8 cellular contexts compared by ENCODE assay signal in the genomic region with DNA sequence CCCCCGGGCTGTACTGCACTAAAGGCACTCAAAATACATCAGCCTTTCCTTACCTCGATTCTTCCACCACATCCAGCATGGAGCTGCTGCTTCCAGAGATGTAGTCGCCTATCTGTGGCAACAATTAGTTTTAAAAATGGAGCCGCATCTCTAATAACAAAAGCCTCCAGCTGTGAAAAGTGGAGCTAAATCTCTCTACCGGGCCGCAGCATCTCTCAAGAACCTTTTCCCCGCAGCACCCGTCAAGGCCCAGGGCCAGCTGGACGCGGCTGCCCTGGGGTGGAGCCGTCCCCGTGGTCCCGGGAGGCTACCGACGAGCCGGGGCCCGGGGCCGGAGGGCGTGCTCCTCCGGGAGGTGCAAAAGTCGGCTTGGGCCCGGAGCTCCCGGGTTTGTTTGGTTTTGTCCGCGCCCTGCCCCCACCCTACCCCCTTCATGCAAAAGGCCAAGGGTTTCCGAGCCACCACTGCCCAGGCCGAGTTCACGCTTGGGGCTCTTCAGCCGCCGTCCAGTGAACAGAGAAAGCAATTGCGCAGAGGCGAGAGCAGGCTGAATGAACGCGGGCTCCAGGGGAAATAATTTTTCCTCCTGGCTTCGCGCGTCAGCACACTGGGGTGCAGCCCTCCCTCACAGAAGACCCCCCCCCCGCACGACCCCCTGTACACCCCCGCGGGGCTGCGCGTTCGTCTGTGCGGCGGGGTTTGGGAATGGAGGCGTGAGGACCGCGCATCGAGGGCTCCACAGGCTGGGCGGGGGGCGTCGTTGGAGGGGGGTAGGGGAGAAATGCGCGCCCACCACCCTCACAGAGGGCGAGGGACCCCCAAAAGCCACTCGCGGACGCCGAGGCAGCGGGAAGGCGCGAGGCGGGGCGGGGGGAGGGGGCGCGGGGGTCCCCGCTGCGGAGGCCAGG. TPM values are rescaled to one million over a fixed set of nuclear protein-coding genes. Genes with fewer than 3 reads are reported as not detected.
DNase-seq lines count a peak whose midpoint lies in the region; ATAC-seq, FAIRE-seq and TF ChIP-seq lines count a peak whose summit lies in the region.

No MANE protein-coding gene starts in this region.

- no peak overlapping the region for H3K27ac Mint-ChIP-seq in CD4-positive, alpha-beta T cell

- ATAC-seq in K562 (no peak), thoracic aorta (ENCODE audit: insufficient number of reproducible peaks, low FRiP score, low read depth) (no peak), HG03039 (IDR thresholded peaks at IDR 0.05; ENCODE audit: unreplicated experiment) (no peak)
- no peak for ATAC-seq in CD4-positive, alpha-beta T cell (ENCODE audit: poor library complexity)

- no peak overlapping the region for H3K4me2 ChIP-seq in K562 (ENCODE audit: insufficient read depth, low read length)

- H3K36me3 ChIP-seq in K562 (ENCODE audit: control insufficient read depth, insufficient read depth, low read length) (no peaks in the 10 kb centered on the region), kidney epithelial cell (ENCODE audit: control insufficient read depth, insufficient read depth, low read length) (no peaks in the 10 kb centered on the region), thoracic aorta (no peaks in the 10 kb centered on the region)

- no peak for TF ChIP-seq RAD21 in K562 (CRISPR knock-in tag; conservative IDR thresholded peaks at IDR 0.05 in 1 of 2, IDR thresholded peaks at IDR 0.05 in 1 of 2)

- H3K9me1 ChIP-seq in K562 (ENCODE audit: control insufficient read depth, insufficient read depth, low read length) = no peaks in the 10 kb centered on the region

- no peaks in the 10 kb centered on the region for H3K9me3 ChIP-seq in K562 (replicated peaks; ENCODE audit: control insufficient read depth, insufficient read depth, low read depth, low read length)
- H3K9me3 ChIP-seq in thoracic aorta = no peaks in the 10 kb centered on the region
- H3K9me3 ChIP-seq in CD4-positive, alpha-beta T cell (ENCODE audit: control insufficient read depth, low read length) = no peaks in the 10 kb centered on the region

- H3K27me3 Mint-ChIP-seq in CD4-positive, alpha-beta T cell = peaks cover 76% of the 10 kb centered on the region

- H3K4me1 ChIP-seq in K562 (replicated peaks in 1 of 2; ENCODE audit: control insufficient read depth in 2 of 2, insufficient read depth in 2 of 2, low read length in 2 of 2) = no peaks in the 10 kb centered on the region; a peak in 1 of 5 replicates
- H3K4me1 ChIP-seq in thoracic aorta (ENCODE audit: control insufficient read depth in 1 of 2, low read depth in 2 of 2) = no peaks in the 10 kb centered on the region

- TF ChIP-seq EP300 in K562 (IDR thresholded peaks at IDR 0.05; ENCODE audit: low read length) = no peak

- H3K27ac ChIP-seq in K562 (ENCODE audit: extremely low read depth, low read depth, low read length) (no peak overlapping the region), thoracic aorta (peak overlapping the region in 1 of 2 donors; percentile 50)
- H3K27ac ChIP-seq in CD4-positive, alpha-beta T cell (ENCODE audit: low read depth, low read length) = no peak overlapping the region

- H3K27me3 ChIP-seq in K562 (ENCODE audit: control insufficient read depth in 2 of 2, insufficient read depth in 2 of 2, low read length in 2 of 2) (peaks cover 7 to 20% of the 10 kb centered on the region in 2 experiments; a peak in 4 of 5 replicates), kidney epithelial cell (ENCODE audit: control insufficient read depth, insufficient read depth, low read length) (peaks cover 6% of the 10 kb centered on the region), thoracic aorta (replicated peaks; ENCODE audit: insufficient read depth) (no peaks in the 10 kb centered on the region)
- H3K27me3 ChIP-seq in CD4-positive, alpha-beta T cell (ENCODE audit: control insufficient read depth, insufficient read depth, low read length) = peaks cover 58% of the 10 kb centered on the region

- CTCF ChIA-PET in K562 (lab: Yijun Ruan, JAX; ENCODE audit: low intra/inter-chr PET ratio) = no interaction called here
- CTCF ChIA-PET in CD4-positive, alpha-beta T cell (lab: Charles Lee) = no interaction called here

- H3K36me3 Mint-ChIP-seq in CD4-positive, alpha-beta T cell (ENCODE audit: low read depth) = no peaks in the 10 kb centered on the region

- TF ChIP-seq CTCF in K562 (IDR thresholded peaks at IDR 0.05 in 2 of 3, conservative IDR thresholded peaks at IDR 0.05 in 1 of 3; ENCODE audit: insufficient read depth in 2 of 3, low read depth in 1 of 3, low read length in 3 of 3) (no peak), kidney epithelial cell (IDR thresholded peaks at IDR 0.05; ENCODE audit: insufficient read depth, low read length, poor library complexity, severe bottlenecking) (no peak), thoracic aorta (IDR thresholded peaks at IDR 0.05) (no peak)
- TF ChIP-seq CTCF in CD4-positive, alpha-beta T cell (IDR thresholded peaks at IDR 0.05) = no peak

- in situ Hi-C loops in K562 (cut with MboI) = no loop called here

- no peak for FAIRE-seq in K562 (lab: Jason Lieb, UNC)

- H4K20me1 ChIP-seq in K562 (replicated peaks; ENCODE audit: control insufficient read depth, insufficient read depth, low read length) = no peaks in the 10 kb centered on the region

- no peak overlapping the region for H2AFZ ChIP-seq in K562 (ENCODE audit: low read depth, low read length)

- 26% methylated on average over 35 of the region's 69 CpGs for WGBS in K562 (ENCODE audit: insufficient coverage, low coverage, missing lambda C conversion rate)

- H3K4me3 Mint-ChIP-seq in CD4-positive, alpha-beta T cell = no peak overlapping the region

- no TSS peak for BruUV-seq in K562 (replicated peaks; lab: Mats Ljungman, UMichigan)

- H3K9ac ChIP-seq in K562 (ENCODE audit: insufficient read depth in 1 of 2, low read depth in 2 of 2, low read length in 2 of 2) = no peak overlapping the region

- H3K9me3 Mint-ChIP-seq in CD4-positive, alpha-beta T cell = no peaks in the 10 kb centered on the region

- H3K4me1 Mint-ChIP-seq in CD4-positive, alpha-beta T cell (ENCODE audit: low read depth) = peaks cover 9% of the 10 kb centered on the region

- POLR2A ChIA-PET in K562 (lab: Yijun Ruan, JAX) = no interaction called here
- POLR2A ChIA-PET in CD4-positive, alpha-beta T cell (lab: Charles Lee) = no interaction called here

- DNase-seq in NCI-H345 (lab: John Stamatoyannopoulos, UW) (peak; percentile 16), NCI-H345 treated with DMSO at 0.1 percent for 48 hours (lab: John Stamatoyannopoulos, UW; ENCODE audit: unreplicated experiment) (no peak), K562 (ENCODE audit: extremely low read depth in 1 of 4, low spot score in 3 of 4) (no peak), kidney epithelial cell (ENCODE audit: low read depth) (no peak), thoracic aorta (ENCODE audit: low spot score) (no peak)
- DNase-seq in CD4-positive, alpha-beta T cell = no peak
- no peak for DNase-seq in stimulated activated CD4-positive, alpha-beta T cell treated with anti-CD3 and anti-CD28 coated beads, Interleukin-1b, Interleukin-23, amount 100 ng/mL, for 48 hours

- H3K4me3 ChIP-seq in K562 (no peak overlapping the region), kidney epithelial cell (ENCODE audit: low read depth, low read length) (peak overlapping the region; percentile 76), thoracic aorta (peak overlapping the region; percentile 88)

- H3K79me2 ChIP-seq in K562 (ENCODE audit: control insufficient read depth, insufficient read depth, low read length) = no peaks in the 10 kb centered on the region

- intact Hi-C loops in K562 (cut with micrococcal nuclease) = no loop called here
- intact Hi-C loops in CD4-positive, alpha-beta T cell (cut with DNase I, micrococcal nuclease) = no loop called here

- no peak for TF ChIP-seq POLR2A in K562 (conservative IDR thresholded peaks at IDR 0.05)

TF ChIP-seq in K562, 482 proteins besides CTCF, POLR2A, EP300 and RAD21:
- TF ChIP-seq PCBP1 (IDR thresholded peaks at IDR 0.05; ENCODE audit: low read depth, low read length, poor library complexity, severe bottlenecking) (peak; percentile 28), PPARD (CRISPR knock-in tag; IDR thresholded peaks at IDR 0.05) (no peak), JUN (IDR thresholded peaks at IDR 0.05; ENCODE audit: borderline replicate concordance, low read depth, low read length) (no peak), JUN (CRISPR knock-in tag; IDR thresholded peaks at IDR 0.05; ENCODE audit: borderline replicate concordance) (no peak)
TF ChIP-seq in K562: peak in this region for 1.

RNA-seq across cellular contexts. Expression of a gene that starts 0.6 kb away (rescaled TPM):
- total RNA-seq in K562 (2011; cell fraction: chromatin; rRNA removed; ENCODE audit: low replicate concordance) = not detected in 2 replicates
- total RNA-seq in K562 (2011; cell fraction: nucleolus; rRNA removed) = not detected in 2 replicates
- total RNA-seq in K562 (2011; cell fraction: nucleoplasm; rRNA removed) = not detected in 2 replicates
- total RNA-seq in K562 (2014; rRNA removed) (not detected in 2 replicates), K562 (2014; rRNA removed; fragmentation: Illumina TruSeq; extraction: Trizol) (not detected in 2 replicates), K562 (2015; rRNA removed; fragmentation: Illumina TruSeq; extraction: Trizol) (not detected in 2 replicates), K562 (2021) (0.11 TPM in 1 of 2 replicates, not detected in the other), kidney epithelial cell (1.5 and 1.8 TPM in 2 replicates), thoracic aorta (10 to 100 TPM; 12.7 to 20.0 TPM)
- polyA plus RNA-seq in K562 (2011; rRNA removed) (not detected in 2 replicates), K562 (2014; fragmentation: Illumina TruSeq; extraction: Trizol) (not detected in 2 replicates), K562 (2014; fragmentation: Nextera tagmentation; extraction: Ambion mirVana) (under 1 TPM in 1 of 2 experiments, not detected in 1; 0.03 TPM), K562 (2014; rRNA removed) (not detected in 2 replicates)
- polyA plus RNA-seq in K562 (2011; cell fraction: cytosol; rRNA removed) = not detected in 2 replicates
- polyA plus RNA-seq in K562 (2011; cell fraction: nucleus; rRNA removed) = not detected in 2 replicates
- polyA plus RNA-seq in K562 (2012) = 0.01 and 0.03 TPM in 2 replicates
- not detected in 2 replicates for polyA minus RNA-seq in K562 (2011; rRNA and poly(A)+ RNA removed)
- not detected in 2 replicates for polyA minus RNA-seq in K562 (2011; cell fraction: cytosol; rRNA and poly(A)+ RNA removed)
- polyA minus RNA-seq in K562 (2011; cell fraction: nucleus; rRNA and poly(A)+ RNA removed) = not detected in 2 replicates
- not detected for total RNA-seq in CD4-positive, alpha-beta T cell
